In the genomic region with DNA sequence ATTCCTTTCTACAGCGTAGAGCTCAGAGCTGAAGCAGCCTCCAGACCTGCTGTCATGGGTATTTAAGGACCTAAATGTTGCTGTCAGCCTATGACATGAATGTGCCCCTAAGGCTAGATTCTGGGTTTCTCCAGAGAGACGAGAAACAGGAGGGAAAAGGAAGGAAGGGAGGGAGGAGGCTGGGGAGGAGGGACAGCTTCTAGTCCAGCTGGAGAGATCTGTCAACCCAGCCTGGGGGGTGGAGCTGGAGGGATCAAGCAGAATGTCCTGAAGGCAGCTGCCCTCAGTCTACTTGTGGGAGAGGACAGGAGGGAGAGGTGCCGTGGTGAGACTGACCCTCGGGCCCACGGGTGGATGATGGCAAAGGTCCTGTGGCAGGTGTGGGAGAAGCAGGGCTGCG, we compare ENCODE assay signal across 1 cellular context.
TF ChIP-seq lines count a peak whose summit lies in the region.

No MANE protein-coding gene starts in this region.

TF ChIP-seq in IMR-90, 13 proteins besides CTCF, POLR2A, EP300 and RAD21:
- TF ChIP-seq SMC3 (IDR thresholded peaks at IDR 0.05; ENCODE audit: low read depth, low read length) (no peak), MAFK (IDR thresholded peaks at IDR 0.05; ENCODE audit: low read depth, low read length) (no peak), BHLHE40 (IDR thresholded peaks at IDR 0.05; ENCODE audit: low read depth, low read length) (no peak), RCOR1 (IDR thresholded peaks at IDR 0.05; ENCODE audit: insufficient replicate concordance, low read length) (no peak), MAZ (IDR thresholded peaks at IDR 0.05; ENCODE audit: borderline replicate concordance, low read depth, low read length) (no peak)
- TF ChIP-seq, protein P1, sequence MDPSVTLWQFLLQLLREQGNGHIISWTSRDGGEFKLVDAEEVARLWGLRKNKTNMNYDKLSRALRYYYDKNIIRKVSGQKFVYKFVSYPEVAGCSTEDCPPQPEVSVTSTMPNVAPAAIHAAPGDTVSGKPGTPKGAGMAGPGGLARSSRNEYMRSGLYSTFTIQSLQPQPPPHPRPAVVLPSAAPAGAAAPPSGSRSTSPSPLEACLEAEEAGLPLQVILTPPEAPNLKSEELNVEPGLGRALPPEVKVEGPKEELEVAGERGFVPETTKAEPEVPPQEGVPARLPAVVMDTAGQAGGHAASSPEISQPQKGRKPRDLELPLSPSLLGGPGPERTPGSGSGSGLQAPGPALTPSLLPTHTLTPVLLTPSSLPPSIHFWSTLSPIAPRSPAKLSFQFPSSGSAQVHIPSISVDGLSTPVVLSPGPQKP (IDR thresholded peaks at IDR 0.05; ENCODE audit: borderline replicate concordance, low read depth, low read length), result no peak
TF ChIP-seq in IMR-90: peak in this region for 0.
